18 cellular contexts compared by ENCODE assay signal in genomic region chr10:14353291-14353913, GRCh38. TPM values are rescaled to one million over a fixed set of nuclear protein-coding genes. Genes with fewer than 3 reads are reported as not detected.
A peak's percentile ranks its signal among the peaks of the same experiment; 100 is the strongest.
DNase-seq lines count a peak whose midpoint lies in the region; ATAC-seq and TF ChIP-seq lines count a peak whose summit lies in the region.
"Had no signal": no experiment of that assay in that cellular context is flagged by ENCODE, and none has a peak within 500 bp of the region (broad histone marks: within the 10 kb centered on the region; RNA-seq: fewer than 3 reads in every experiment).

No MANE protein-coding gene starts in this region.

- H3K27me3 ChIP-seq in IMR-90 (ENCODE audit: control insufficient read depth, insufficient read depth, low read length) (peaks cover 43% of the 10 kb centered on the region), esophagus muscularis mucosa (no peaks in the 10 kb centered on the region)

- TF ChIP-seq POLR2A in IMR-90 (IDR thresholded peaks at IDR 0.05; ENCODE audit: low read depth, low read length): no peak
- TF ChIP-seq POLR2A in esophagus muscularis mucosa (IDR thresholded peaks at IDR 0.05; ENCODE audit: low read depth): no peak

- no peak overlapping the region for H3K23ac ChIP-seq in IMR-90 (ENCODE audit: low read depth, low read length)

- no peak overlapping the region for H4K91ac ChIP-seq in IMR-90 (ENCODE audit: insufficient read depth, low read depth, low read length)

- no peak for TF ChIP-seq CTCF in IMR-90 (conservative IDR thresholded peaks at IDR 0.05; ENCODE audit: low read depth, low read length)
- TF ChIP-seq CTCF in esophagus muscularis mucosa (IDR thresholded peaks at IDR 0.05): no peak

- H3K4me3 Mint-ChIP-seq in stimulated activated memory B cell treated with anti-CD40 and anti-IgM and Interleukin-4, amounts not matched to agents 10 μg/mL and 1 μg/mL and 100 μg/mL, for 72 hours: no peak overlapping the region

- H4K5ac ChIP-seq in IMR-90 (ENCODE audit: low read depth, low read length): no peak overlapping the region

- no peak overlapping the region for H3K27ac Mint-ChIP-seq in stimulated activated memory B cell treated with anti-CD40 and anti-IgM and Interleukin-4, amounts not matched to agents 10 μg/mL and 1 μg/mL and 100 μg/mL, for 72 hours

- intact Hi-C loops in IMR-90 (cut with micrococcal nuclease) (no loop called here), esophagus muscularis mucosa (cut with DNase I) (no loop called here), Right ventricle myocardium inferior (cut with DNase I) (no loop called here)

- no peaks in the 10 kb centered on the region for H3K36me3 Mint-ChIP-seq in stimulated activated memory B cell treated with anti-CD40 and anti-IgM and Interleukin-4, amounts not matched to agents 10 μg/mL and 1 μg/mL and 100 μg/mL, for 72 hours

- H3K4me3 ChIP-seq in IMR-90 (ENCODE audit: insufficient read depth, low read depth, low read length): no peak overlapping the region
- no peak overlapping the region for H3K4me3 ChIP-seq in esophagus muscularis mucosa
- H3K4me3 ChIP-seq: K562 had no signal

- in situ Hi-C loops in IMR-90 (cut with MboI; ENCODE audit: low sequenced_read_pairs): no loop called here

- POLR2A ChIA-PET in IMR-90 (lab: Charles Lee; ENCODE audit: unreplicated experiment): interaction anchor here (0.6 kb wide), 1 partner anchor 82 kb away, joined by 6 read pairs; no protein-coding TSS in a partner anchor

- H4K20me1 ChIP-seq in IMR-90 (ENCODE audit: insufficient read depth, low read length): no peaks in the 10 kb centered on the region

- peaks cover 2% of the 10 kb centered on the region for H3K4me1 ChIP-seq in IMR-90 (ENCODE audit: control insufficient read depth, insufficient read depth, low read length)
- H3K4me1 ChIP-seq in esophagus muscularis mucosa: no peaks in the 10 kb centered on the region

- CTCF ChIA-PET in IMR-90 (lab: Yijun Ruan, JAX): no interaction called here

- TF ChIP-seq RAD21 in IMR-90 (IDR thresholded peaks at IDR 0.05; ENCODE audit: low read length): no peak

- no peak overlapping the region for H3K4me2 ChIP-seq in IMR-90 (ENCODE audit: low read depth, low read length)
- H3K4me2 ChIP-seq: SK-N-SH had no signal

- 67% methylated on average over 1 of the region's 1 CpG; no CpG with 5 or more reads in 1 of the 2 experiments for WGBS in IMR-90 (ENCODE audit: extremely low coverage in 2 of 2, insufficient read length in 1 of 2), 2 experiments
- WGBS in esophagus muscularis mucosa: 94% methylated on average over 1 of the region's 1 CpG

- no peak overlapping the region for H3K4ac ChIP-seq in IMR-90 (ENCODE audit: low read depth, low read length)

- peak overlapping the region; percentile 33 for H2AFZ ChIP-seq in IMR-90 (replicated peaks; ENCODE audit: low read length, poor library complexity)

- H2BK5ac ChIP-seq in IMR-90 (ENCODE audit: low read depth, low read length, poor library complexity, severe bottlenecking): no peak overlapping the region

- H3K27ac ChIP-seq in IMR-90 (ENCODE audit: insufficient read depth, low read length) (no peak overlapping the region), esophagus muscularis mucosa (replicated peaks in 1 of 4) (no peak overlapping the region)

- dilution Hi-C loops in IMR-90 (cut with HindIII; ENCODE audit: low sequenced_read_pairs, unreplicated experiment): no loop called here

- no peak overlapping the region for H3K18ac ChIP-seq in IMR-90 (ENCODE audit: low read depth, low read length)

- no TSS peak for BruUV-seq in IMR-90 (replicated peaks; lab: Mats Ljungman, UMichigan)

- H3K9me3 ChIP-seq in IMR-90 (ENCODE audit: control insufficient read depth, insufficient read depth, low read length) (peaks cover 2% of the 10 kb centered on the region; the same call in 1 of the 2 replicates), esophagus muscularis mucosa (no peaks in the 10 kb centered on the region)
- H3K9me3 ChIP-seq: SK-N-SH had no signal

- ATAC-seq in IMR-90 (ENCODE audit: low read depth) (no peak), Right ventricle myocardium inferior (no peak)
- peak; percentile 21 for ATAC-seq in stimulated activated memory B cell treated with anti-CD40 and anti-IgM and Interleukin-4, amounts not matched to agents 10 μg/mL and 1 μg/mL and 100 μg/mL, for 72 hours
- ATAC-seq: HepG2, K562 had no signal

- H3K9me1 ChIP-seq in IMR-90 (ENCODE audit: insufficient read depth, low read length): no peaks in the 10 kb centered on the region

- no peak overlapping the region for H2AK9ac ChIP-seq in IMR-90 (replicated peaks; ENCODE audit: low read depth, low read length, poor library complexity)

- no peaks in the 10 kb centered on the region for H3K4me1 Mint-ChIP-seq in stimulated activated memory B cell treated with anti-CD40 and anti-IgM and Interleukin-4, amounts not matched to agents 10 μg/mL and 1 μg/mL and 100 μg/mL, for 72 hours

- no peak overlapping the region for H2BK20ac ChIP-seq in IMR-90 (ENCODE audit: low read depth, low read length)

- H3K27me3 Mint-ChIP-seq in stimulated activated memory B cell treated with anti-CD40 and anti-IgM and Interleukin-4, amounts not matched to agents 10 μg/mL and 1 μg/mL and 100 μg/mL, for 72 hours: peaks cover 42% of the 10 kb centered on the region

- H2BK120ac ChIP-seq in IMR-90 (ENCODE audit: low read depth, low read length): no peak overlapping the region

- no peak overlapping the region for H2AK5ac ChIP-seq in IMR-90 (ENCODE audit: low read depth, low read length)

- no peaks in the 10 kb centered on the region for H3K9me3 Mint-ChIP-seq in stimulated activated memory B cell treated with anti-CD40 and anti-IgM and Interleukin-4, amounts not matched to agents 10 μg/mL and 1 μg/mL and 100 μg/mL, for 72 hours

- H2BK15ac ChIP-seq in IMR-90 (ENCODE audit: low read depth, low read length): no peak overlapping the region

- no peak overlapping the region for H3K9ac ChIP-seq in IMR-90 (ENCODE audit: low read depth, low read length)
- H3K9ac ChIP-seq: SK-N-SH had no signal

- H3K36me3 ChIP-seq in IMR-90 (ENCODE audit: control insufficient read depth, insufficient read depth, low read length) (no peaks in the 10 kb centered on the region), esophagus muscularis mucosa (no peaks in the 10 kb centered on the region)

- TF ChIP-seq EP300 in esophagus muscularis mucosa (IDR thresholded peaks at IDR 0.05): no peak

- H3K14ac ChIP-seq in IMR-90 (replicated peaks; ENCODE audit: low read depth, low read length): no peak overlapping the region

- no peak overlapping the region for H3K56ac ChIP-seq in IMR-90 (ENCODE audit: extremely low read depth, insufficient read depth, low read length)

- no peaks in the 10 kb centered on the region for H3K79me1 ChIP-seq in IMR-90 (ENCODE audit: low read depth in 1 of 2, low read length in 2 of 2)

- DNase-seq in NCI-H748 (lab: John Stamatoyannopoulos, UW; ENCODE audit: unreplicated experiment): peak; percentile 10
- no peak for DNase-seq in NCI-H748 treated with DMSO at 0.1 percent for 48 hours (lab: John Stamatoyannopoulos, UW)
- DNase-seq in IMR-90: no peak
- peak; percentile 79 for DNase-seq in esophagus muscularis mucosa (ENCODE audit: extremely low spot score)
- no peak for DNase-seq in Right ventricle myocardium inferior (ENCODE audit: missing footprints)
- DNase-seq in stimulated activated naive CD4-positive, alpha-beta T cell treated with Interleukin-2 at 50 U/mL for 16 hours (lab: John Stamatoyannopoulos, UW): no peak
- DNase-seq: GF-D8, Kasumi-1, NCI-H1092 treated with DMSO at 0.1 percent for 48 hours, NCI-H1436, NCI-H2029, NCI-H446 treated with DMSO at 0.1 percent for 48 hours, NCI-H526, SK-N-SH, SW 1271 had no signal

- H4K8ac ChIP-seq in IMR-90 (ENCODE audit: low read depth in 2 of 2, low read length in 2 of 2): no peak overlapping the region

TF ChIP-seq in IMR-90, 13 proteins besides CTCF, POLR2A, EP300 and RAD21:
- no peak for TF ChIP-seq USF2 (IDR thresholded peaks at IDR 0.05; ENCODE audit: low read depth, low read length)
- TF ChIP-seq MAZ (IDR thresholded peaks at IDR 0.05; ENCODE audit: borderline replicate concordance, low read depth, low read length): no peak
- TF ChIP-seq CEBPB (IDR thresholded peaks at IDR 0.05; ENCODE audit: low read depth, low read length): no peak
- no peak for TF ChIP-seq MAFK (IDR thresholded peaks at IDR 0.05; ENCODE audit: low read depth, low read length)

RNA-seq across cellular contexts. Expression of gene FRMD4A, which starts 22.7 kb away (rescaled TPM):
- total RNA-seq in IMR-90 (2012; rRNA removed): 27.5 and 30.3 TPM in 2 replicates
- 68.8 and 80.6 TPM in 2 replicates for polyA plus RNA-seq in IMR-90 (2012; rRNA removed)
- polyA plus RNA-seq in IMR-90 (2012; cell fraction: cytosol; rRNA removed): 53.9 and 85.1 TPM in 2 replicates
- polyA plus RNA-seq in IMR-90 (2012; cell fraction: nucleus; rRNA removed; ENCODE audit: low replicate concordance): 185 and 283 TPM in 2 replicates
- 10 to 100 TPM; 17.0 to 28.8 (median 21.8) TPM for total RNA-seq in esophagus muscularis mucosa
- 42.3 TPM for total RNA-seq in Right ventricle myocardium inferior

Comparison
In these comparisons a context has a peak if more than half of its experiments do, and no peak if none do; other contexts are left out.
1. DNase-seq: peak in NCI-H748 (single experiment) and esophagus muscularis mucosa (single experiment); none in NCI-H748 treated with DMSO at 0.1 percent for 48 hours (single experiment), IMR-90 (single experiment), Right ventricle myocardium inferior (single experiment) and stimulated activated naive CD4-positive, alpha-beta T cell treated with Interleukin-2 at 50 U/mL for 16 hours (single experiment).